In genomic region chr1:180232521-180233043, GRCh38 we compare ENCODE assay signal across 26 cellular contexts. TPM values are rescaled to one million over a fixed set of nuclear protein-coding genes. Genes with fewer than 3 reads are reported as not detected.
A peak's percentile ranks its signal among the peaks of the same experiment; 100 is the strongest.
DNase-seq lines count a peak whose midpoint lies in the region; ATAC-seq and TF ChIP-seq lines count a peak whose summit lies in the region.
"Had no signal": no experiment of that assay in that cellular context is flagged by ENCODE, and none has a peak within 500 bp of the region (broad histone marks: within the 10 kb centered on the region; RNA-seq: fewer than 3 reads in every experiment).

No MANE protein-coding gene starts in this region.

- 17 to 18% methylated on average over 11 of the region's 11 CpGs for WGBS in lower leg skin, 2 donors

- no peak overlapping the region for H3K27ac ChIP-seq in HUES48 (ENCODE audit: low read depth, low read length)
- H3K27ac ChIP-seq: ovary, right atrium auricular region, tibial nerve had no signal

- H3K36me3 Mint-ChIP-seq in activated T-helper 1 cell treated with anti-CD3 and anti-CD28 coated beads, Interleukin-12 subunit alpha, Interleukin-12 subunit beta, Interleukin-2, Interleukin-4 antibody, amounts not matched to agents 30 ng/mL and 10 ng/mL and 1 ng/mL, durations not matched to agents 14 hours and 24 hours and 36 hours (ENCODE audit: low read depth) = peaks cover 1% of the 10 kb centered on the region
- no peaks in the 10 kb centered on the region for H3K36me3 Mint-ChIP-seq in nephron (ENCODE audit: low read depth)
- H3K36me3 Mint-ChIP-seq: memory B cell had no signal

- no peaks in the 10 kb centered on the region for H3K36me3 ChIP-seq in HUES48 (ENCODE audit: control insufficient read depth, insufficient read depth, low read length)
- H3K36me3 ChIP-seq: BE2C, ovary, right atrium auricular region, tibial nerve had no signal

- DNase-seq in activated CD8-positive, alpha-beta memory T cell treated with anti-CD3 and anti-CD28 coated beads for 24 hours = peak; percentile 60
- DNase-seq in activated CD8-positive, alpha-beta memory T cell treated with anti-CD3 and anti-CD28 coated beads, Interleukin-2, amount 50 U/mL, for 4 hours = no peak
- DNase-seq in activated T-helper 1 cell treated with anti-CD3 and anti-CD28 coated beads, Interleukin-12 subunit alpha, Interleukin-12 subunit beta, Interleukin-2, Interleukin-4 antibody, amounts not matched to agents 30 ng/mL and 10 ng/mL and 1 ng/mL, durations not matched to agents 14 hours and 24 hours and 36 hours (ENCODE audit: low spot score) = no peak
- DNase-seq in lower leg skin (ENCODE audit: low spot score in 2 of 2) (no peak), MV-4-11 (lab: John Stamatoyannopoulos, UW) (no peak)
- DNase-seq: activated CD4-positive, alpha-beta T cell treated with anti-CD3 and anti-CD28 coated beads, Interleukin-2, amount 50 U/mL, for 1 hour; activated naive CD4-positive, alpha-beta T cell; amniotic stem cell; BE2C; COR-L47; cortex of kidney; Karpas-422; NCI-H1092; NCI-H2029; NCI-H226; NCI-H774; ovary; SHP77 treated with DMSO at 0.1 percent for 48 hours; stimulated activated naive CD8-positive, alpha-beta T cell treated with anti-CD3 and anti-CD28 coated beads, Interleukin-15, amount 100 ng/mL, for 72 hours; SW 1271 had no signal

- H3K9me3 Mint-ChIP-seq in activated T-helper 1 cell treated with anti-CD3 and anti-CD28 coated beads, Interleukin-12 subunit alpha, Interleukin-12 subunit beta, Interleukin-2, Interleukin-4 antibody, amounts not matched to agents 30 ng/mL and 10 ng/mL and 1 ng/mL, durations not matched to agents 14 hours and 24 hours and 36 hours = no peaks in the 10 kb centered on the region
- no peaks in the 10 kb centered on the region for H3K9me3 Mint-ChIP-seq in nephron
- H3K9me3 Mint-ChIP-seq: memory B cell; stimulated activated naive CD8-positive, alpha-beta T cell treated with anti-CD3 and anti-CD28 coated beads, Interleukin-15, amount 100 ng/mL, for 72 hours had no signal

- H3K9me3 ChIP-seq in HUES48 (ENCODE audit: control insufficient read depth, insufficient read depth, low read length) = no peaks in the 10 kb centered on the region; the same call in 1 of the 2 replicates
- H3K9me3 ChIP-seq: ovary, right atrium auricular region, tibial nerve had no signal

- H3K4me3 Mint-ChIP-seq in activated T-helper 1 cell treated with anti-CD3 and anti-CD28 coated beads, Interleukin-12 subunit alpha, Interleukin-12 subunit beta, Interleukin-2, Interleukin-4 antibody, amounts not matched to agents 30 ng/mL and 10 ng/mL and 1 ng/mL, durations not matched to agents 14 hours and 24 hours and 36 hours = peak overlapping the region; percentile 61
- peak overlapping the region in 2 of 3 experiments; percentile 24 to 34 for H3K4me3 Mint-ChIP-seq in nephron
- H3K4me3 Mint-ChIP-seq: memory B cell had no signal

- H3K4me3 ChIP-seq in HUES48 (ENCODE audit: low read depth, low read length) (peak overlapping the region; percentile 70), lower leg skin (ENCODE audit: low read depth, poor library complexity, severe bottlenecking) (no peak overlapping the region)
- H3K4me3 ChIP-seq: ovary, right atrium auricular region, tibial nerve had no signal

- peaks cover 72% of the 10 kb centered on the region for H3K27me3 Mint-ChIP-seq in activated T-helper 1 cell treated with anti-CD3 and anti-CD28 coated beads, Interleukin-12 subunit alpha, Interleukin-12 subunit beta, Interleukin-2, Interleukin-4 antibody, amounts not matched to agents 30 ng/mL and 10 ng/mL and 1 ng/mL, durations not matched to agents 14 hours and 24 hours and 36 hours (ENCODE audit: insufficient read depth)
- peaks cover 97% of the 10 kb centered on the region for H3K27me3 Mint-ChIP-seq in nephron (ENCODE audit: low read depth)

- H3K27me3 ChIP-seq in HUES48 (ENCODE audit: control insufficient read depth, insufficient read depth, low read length) = peaks cover 91% of the 10 kb centered on the region

- no peak overlapping the region for H3K9ac ChIP-seq in HUES48 (ENCODE audit: low read depth, low read length)

- ATAC-seq in GM18505 (IDR thresholded peaks at IDR 0.05; ENCODE audit: unreplicated experiment) = no peak
- ATAC-seq: stimulated activated naive CD8-positive, alpha-beta T cell treated with anti-CD3 and anti-CD28 coated beads, Interleukin-15, amount 100 ng/mL, for 72 hours had no signal

- no peak for TF ChIP-seq POLR2A in lower leg skin (IDR thresholded peaks at IDR 0.05)
- TF ChIP-seq POLR2A in GM18505 (IDR thresholded peaks at IDR 0.05; ENCODE audit: borderline replicate concordance, extremely low read depth, insufficient read depth, insufficient read length) = no peak

- no peak overlapping the region for H3K27ac Mint-ChIP-seq in activated T-helper 1 cell treated with anti-CD3 and anti-CD28 coated beads, Interleukin-12 subunit alpha, Interleukin-12 subunit beta, Interleukin-2, Interleukin-4 antibody, amounts not matched to agents 30 ng/mL and 10 ng/mL and 1 ng/mL, durations not matched to agents 14 hours and 24 hours and 36 hours
- no peak overlapping the region for H3K27ac Mint-ChIP-seq in nephron
- H3K27ac Mint-ChIP-seq: memory B cell; stimulated activated naive CD8-positive, alpha-beta T cell treated with anti-CD3 and anti-CD28 coated beads, Interleukin-15, amount 100 ng/mL, for 72 hours had no signal

- intact Hi-C loops in activated T-helper 1 cell treated with anti-CD3 and anti-CD28 coated beads, Interleukin-12 subunit alpha, Interleukin-12 subunit beta, Interleukin-2, Interleukin-4 antibody, amounts not matched to agents 30 ng/mL and 10 ng/mL and 1 ng/mL, durations not matched to agents 14 hours and 24 hours and 36 hours (cut with micrococcal nuclease) = no loop called here
- intact Hi-C loops in lower leg skin (cut with DNase I; ENCODE audit: low total_unique reads) = no loop called here

- TF ChIP-seq CTCF in nephron (IDR thresholded peaks at IDR 0.05; ENCODE audit: unreplicated experiment in 3 of 3) (no peak), lower leg skin (IDR thresholded peaks at IDR 0.05) (no peak)

- H3K4me1 Mint-ChIP-seq in activated T-helper 1 cell treated with anti-CD3 and anti-CD28 coated beads, Interleukin-12 subunit alpha, Interleukin-12 subunit beta, Interleukin-2, Interleukin-4 antibody, amounts not matched to agents 30 ng/mL and 10 ng/mL and 1 ng/mL, durations not matched to agents 14 hours and 24 hours and 36 hours (ENCODE audit: low read depth) = peaks cover 24% of the 10 kb centered on the region
- H3K4me1 Mint-ChIP-seq in nephron = peaks cover 26% of the 10 kb centered on the region

- H3K4me1 ChIP-seq in HUES48 (ENCODE audit: control insufficient read depth, insufficient read depth, low read length) = peaks cover 53% of the 10 kb centered on the region
- H3K4me1 ChIP-seq: BE2C had no signal

RNA-seq across cellular contexts. Expression of gene LHX4, which starts 2.5 kb away (rescaled TPM):
- total RNA-seq in activated T-helper 1 cell treated with anti-CD3 and anti-CD28 coated beads, Interleukin-12 subunit alpha, Interleukin-12 subunit beta, Interleukin-2, Interleukin-4 antibody, amounts not matched to agents 30 ng/mL and 10 ng/mL and 1 ng/mL, durations not matched to agents 14 hours and 24 hours and 36 hours = not detected in 2 replicates
- total RNA-seq in lower leg skin = under 1 TPM in 3 of 4 donors, not detected in 1; 0.08 to 0.32 (median 0.17) TPM
- total RNA-seq: ovary, right atrium auricular region, tibial nerve had no signal
